Comparison of ENCODE assay signal across 12 cellular contexts in the genomic region with DNA sequence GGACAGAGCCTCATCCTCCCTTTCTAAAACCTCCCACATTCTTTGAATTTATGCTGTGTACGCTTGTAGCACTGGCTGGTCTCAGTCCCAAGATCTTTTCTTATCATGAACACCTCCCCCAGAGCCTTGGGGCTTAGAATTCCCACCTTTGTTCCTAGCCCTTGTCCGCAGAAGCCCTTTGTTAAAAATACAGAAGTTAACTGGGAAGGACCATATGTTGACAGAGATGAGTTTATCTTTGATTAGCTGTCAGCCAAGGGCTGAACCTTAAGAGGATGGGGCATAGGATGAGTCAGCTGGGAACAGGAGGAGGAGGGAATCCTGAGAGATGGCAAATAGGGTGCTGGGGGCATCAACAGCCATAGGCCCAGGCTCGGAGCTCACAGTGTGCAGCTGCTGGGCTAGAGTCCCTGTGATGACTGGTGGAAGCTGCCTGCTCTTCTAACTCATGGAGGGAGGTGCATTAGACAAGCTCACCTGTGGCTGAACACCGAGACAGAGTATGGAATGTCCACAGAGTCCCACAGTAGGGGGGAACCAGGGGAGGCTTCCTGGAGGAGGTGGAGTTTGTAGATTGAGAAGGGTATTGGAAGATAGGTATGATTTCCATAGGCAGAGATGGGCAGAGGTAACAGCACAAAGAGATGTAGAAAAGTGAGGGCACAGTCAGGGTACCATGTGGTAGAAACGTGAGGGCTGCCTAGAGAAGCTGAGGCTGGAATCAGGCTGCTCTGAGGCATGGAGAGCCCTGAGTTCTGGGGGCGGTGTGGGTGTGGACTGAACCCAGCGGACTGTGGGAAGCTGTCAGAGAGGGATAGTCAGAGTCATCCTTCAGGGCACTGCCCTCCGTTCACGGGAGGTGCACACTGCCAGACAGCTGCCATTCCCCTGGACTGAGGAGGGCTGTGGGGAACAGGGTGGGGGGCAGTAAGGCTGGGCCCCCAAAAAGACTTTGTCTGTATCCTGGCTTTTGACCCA. TPM values are rescaled to one million over a fixed set of nuclear protein-coding genes. Genes with fewer than 3 reads are reported as not detected.
DNase-seq lines count a peak whose midpoint lies in the region; ATAC-seq and TF ChIP-seq lines count a peak whose summit lies in the region.
"Had no signal": no experiment of that assay in that cellular context is flagged by ENCODE, and none has a peak within 500 bp of the region (broad histone marks: within the 10 kb centered on the region; RNA-seq: fewer than 3 reads in every experiment).

No MANE protein-coding gene starts in this region.

- H3K9me3 ChIP-seq in duodenal mucosa (ENCODE audit: control insufficient read depth in 1 of 2, low read length in 2 of 2) (no peaks in the 10 kb centered on the region), breast epithelium (no peaks in the 10 kb centered on the region)
- H3K9me3 ChIP-seq: ovary had no signal

- TF ChIP-seq POLR2A in breast epithelium (IDR thresholded peaks at IDR 0.05) = no peak

- peaks cover 0 to 6% of the 10 kb centered on the region in 2 donors for H3K36me3 ChIP-seq in duodenal mucosa (ENCODE audit: control insufficient read depth in 1 of 2, insufficient read depth in 2 of 2, low read length in 2 of 2)
- no peaks in the 10 kb centered on the region for H3K36me3 ChIP-seq in breast epithelium
- H3K36me3 ChIP-seq: ovary had no signal

- peak; percentile 44 for DNase-seq in Daoy (ENCODE audit: low read depth)
- peak; percentile 28 for DNase-seq in NCI-H510A treated with DMSO at 0.1 percent for 48 hours (lab: John Stamatoyannopoulos, UW)
- peak; percentile 41 for DNase-seq in renal cortical epithelial cell (ENCODE audit: low read depth)
- no peak for DNase-seq in NK-92 (lab: John Stamatoyannopoulos, UW; ENCODE audit: unreplicated experiment)
- DNase-seq in activated CD4-positive, alpha-beta T cell treated with anti-CD3 and anti-CD28 coated beads for 4 hours = no peak
- DNase-seq in breast epithelium (ENCODE audit: low spot score in 2 of 2) = no peak
- DNase-seq: activated B cell treated with CpG ODN at 0.5 μM for 24 hours; activated naive CD4-positive, alpha-beta T cell treated with anti-CD3 and anti-CD28 coated beads for 36 hours; GOT3; ovary had no signal

- peaks cover 32 to 36% of the 10 kb centered on the region in 2 donors for H3K4me1 ChIP-seq in duodenal mucosa (ENCODE audit: control insufficient read depth in 1 of 2, insufficient read depth in 2 of 2, low read length in 2 of 2)
- no peaks in the 10 kb centered on the region for H3K4me1 ChIP-seq in breast epithelium

- H3K4me3 ChIP-seq in duodenal mucosa (ENCODE audit: low read depth in 1 of 2, low read length in 2 of 2) (no peak overlapping the region), breast epithelium (no peak overlapping the region)
- H3K4me3 ChIP-seq: ovary had no signal

- H3K27ac ChIP-seq in duodenal mucosa (ENCODE audit: low read depth, low read length) (peak overlapping the region; percentile 34), breast epithelium (peak overlapping the region in 1 of 2 donors; percentile 45)

- ATAC-seq in HG03571 (IDR thresholded peaks at IDR 0.05; ENCODE audit: unreplicated experiment) = no peak

- intact Hi-C loops in breast epithelium (cut with DNase I; ENCODE audit: low total_unique reads) = no loop called here

- no peak overlapping the region for H3K9ac ChIP-seq in duodenal mucosa (ENCODE audit: low read depth in 1 of 2, low read length in 2 of 2)

- no peak for TF ChIP-seq CTCF in breast epithelium (IDR thresholded peaks at IDR 0.05)

- no peaks in the 10 kb centered on the region for H3K27me3 ChIP-seq in duodenal mucosa (ENCODE audit: control insufficient read depth in 1 of 2, insufficient read depth in 2 of 2, low read length in 2 of 2)
- no peaks in the 10 kb centered on the region for H3K27me3 ChIP-seq in breast epithelium
- H3K27me3 ChIP-seq: ovary had no signal

RNA-seq across cellular contexts. Expression of a gene that starts 9.9 kb away (rescaled TPM):
- total RNA-seq in Daoy (2014; rRNA removed; shearing (Covaris generic)) = 135 and 178 TPM in 2 replicates
- total RNA-seq in renal cortical epithelial cell (266 and 361 TPM in 2 replicates), breast epithelium (10 to 100 TPM; 30.9 to 52.4 (median 38.6) TPM)

Comparison
In these comparisons a context has a peak if more than half of its experiments do, and no peak if none do; other contexts are left out.
1. DNase-seq: peak in Daoy (single experiment), NCI-H510A treated with DMSO at 0.1 percent for 48 hours (single experiment) and renal cortical epithelial cell (single experiment); none in NK-92 (single experiment), activated CD4-positive, alpha-beta T cell treated with anti-CD3 and anti-CD28 coated beads for 4 hours (0 of 2) and breast epithelium (0 of 2).